ENCODE assay signal across 11 cellular contexts in the genomic region with DNA sequence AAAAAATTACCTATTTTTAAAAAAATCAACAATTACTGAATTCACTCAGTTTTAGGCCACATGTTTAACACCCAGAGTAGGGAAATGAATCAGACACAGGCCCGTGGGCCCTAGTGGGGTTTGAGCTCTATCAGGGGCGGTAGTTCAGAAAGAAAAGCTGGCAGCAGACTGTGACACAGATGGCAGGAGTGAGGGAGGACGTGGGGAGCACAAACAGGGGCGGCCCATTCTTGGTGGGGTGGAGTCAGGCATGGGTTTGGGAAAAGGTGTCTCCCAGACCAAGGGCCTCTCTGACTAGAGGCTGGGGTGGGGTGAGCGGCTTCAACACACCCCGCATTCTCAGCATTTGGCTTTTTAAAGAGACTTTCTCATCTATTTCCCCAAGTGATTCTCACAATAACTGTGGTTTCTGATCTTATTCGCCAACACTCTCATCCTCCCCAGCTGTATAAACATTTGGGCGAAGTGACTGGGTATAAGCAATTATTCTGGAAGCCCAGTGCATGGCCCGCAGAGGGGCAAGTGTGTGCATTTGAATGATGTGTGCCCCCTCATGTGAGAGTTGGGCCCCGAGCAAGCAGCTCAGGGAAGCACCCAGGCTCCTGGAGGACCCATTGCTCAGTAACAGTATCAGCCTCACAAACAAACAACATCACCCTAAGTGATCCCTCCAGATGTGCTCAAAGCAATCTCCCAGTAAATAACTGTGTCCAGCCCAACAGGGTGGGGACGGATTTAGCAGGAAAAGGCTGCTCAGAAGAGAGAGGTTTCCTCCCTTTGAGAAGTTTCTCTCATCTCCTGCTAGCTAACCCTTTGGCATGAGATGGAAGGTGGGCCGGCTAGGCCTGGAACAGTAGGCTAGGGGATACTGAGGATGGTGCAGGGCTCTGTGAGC.
A peak's percentile ranks its signal among the peaks of the same experiment; 100 is the strongest.
DNase-seq lines count a peak whose midpoint lies in the region; ATAC-seq lines count a peak whose summit lies in the region.
"Had no signal": no experiment of that assay in that cellular context is flagged by ENCODE, and none has a peak within 500 bp of the region (broad histone marks: within the 10 kb centered on the region; RNA-seq: fewer than 3 reads in every experiment).

No MANE protein-coding gene starts in this region.

- H3K9ac ChIP-seq in GM23248, result no peak overlapping the region

- H2AFZ ChIP-seq in GM23248, result no peak overlapping the region

- H3K4me2 ChIP-seq in GM23248 (ENCODE audit: unreplicated experiment), result no peak overlapping the region

- H3K27ac ChIP-seq in GM23248, result no peak overlapping the region
- H3K27ac ChIP-seq: cardiac muscle cell, foreskin keratinocyte had no signal

- intact Hi-C loops in left ventricle myocardium superior (cut with micrococcal nuclease), result no loop called here

- in situ Hi-C loops in GM23248 (cut with MboI), result no loop called here

- H3F3A ChIP-seq in GM23248 (ENCODE audit: insufficient read depth), result no peaks in the 10 kb centered on the region

- H3K27me3 ChIP-seq in GM23248 (replicated peaks; ENCODE audit: insufficient read depth), result peaks cover 15% of the 10 kb centered on the region; the same call in 1 of the 2 replicates
- H3K27me3 ChIP-seq: cardiac muscle cell, foreskin keratinocyte had no signal

- no peaks in the 10 kb centered on the region for H3K9me3 ChIP-seq in GM23248 (ENCODE audit: low read depth)

- no peaks in the 10 kb centered on the region for H4K20me1 ChIP-seq in GM23248 (ENCODE audit: insufficient read depth)

- H3K4me3 ChIP-seq in GM23248, result no peak overlapping the region
- H3K4me3 ChIP-seq: cardiac muscle cell had no signal

- H3K4me1 ChIP-seq in GM23248 (ENCODE audit: insufficient read depth), result 0 out of 2 replicates have a peak, but pooled peaks cover 9% of the 10 kb centered on the region
- H3K4me1 ChIP-seq: foreskin keratinocyte had no signal

- ATAC-seq in GM18858 (IDR thresholded peaks at IDR 0.05; ENCODE audit: unreplicated experiment) (peak; percentile 63), left ventricle myocardium superior (peak; percentile 68)
- ATAC-seq: foreskin keratinocyte had no signal

- DNase-seq in AG08395 (ENCODE audit: low spot score), result peak; percentile 19
- peak; percentile 2 to 59 for DNase-seq in NCI-H446 (lab: John Stamatoyannopoulos, UW)
- peak; percentile 46 for DNase-seq in left ventricle myocardium superior
- no peak for DNase-seq in LoVo (ENCODE audit: low spot score)
- DNase-seq in HCEC 1CT, result no peak
- DNase-seq in GM23248, result no peak
- no peak for DNase-seq in stimulated activated naive CD4-positive, alpha-beta T cell treated with Interleukin-2 at 50 U/mL for 16 hours (lab: John Stamatoyannopoulos, UW)
- DNase-seq: foreskin keratinocyte, NCI-H774 had no signal

- 67 to 74% methylated on average over 12 of the region's 12 CpGs for WGBS in GM23248 (ENCODE audit: low coverage in 1 of 2, low lambda C conversion rate in 2 of 2, missing lambda C conversion rate in 2 of 2), 2 experiments

- H3K79me2 ChIP-seq in GM23248 (ENCODE audit: insufficient read depth), result no peaks in the 10 kb centered on the region

- no peaks in the 10 kb centered on the region for H3K36me3 ChIP-seq in GM23248 (ENCODE audit: low read depth)
- H3K36me3 ChIP-seq: cardiac muscle cell had no signal

- no peaks in the 10 kb centered on the region for H3K9me2 ChIP-seq in GM23248 (ENCODE audit: insufficient read depth)

Comparison
In these comparisons a context has a peak if more than half of its experiments do, and no peak if none do; other contexts are left out.
1. DNase-seq: peak in AG08395 (single experiment), NCI-H446 (2 of 2) and left ventricle myocardium superior (single experiment); none in LoVo (single experiment), HCEC 1CT (single experiment), GM23248 (single experiment) and stimulated activated naive CD4-positive, alpha-beta T cell treated with Interleukin-2 at 50 U/mL for 16 hours (single experiment).